1 cellular context compared by ENCODE assay signal in the genomic region with DNA sequence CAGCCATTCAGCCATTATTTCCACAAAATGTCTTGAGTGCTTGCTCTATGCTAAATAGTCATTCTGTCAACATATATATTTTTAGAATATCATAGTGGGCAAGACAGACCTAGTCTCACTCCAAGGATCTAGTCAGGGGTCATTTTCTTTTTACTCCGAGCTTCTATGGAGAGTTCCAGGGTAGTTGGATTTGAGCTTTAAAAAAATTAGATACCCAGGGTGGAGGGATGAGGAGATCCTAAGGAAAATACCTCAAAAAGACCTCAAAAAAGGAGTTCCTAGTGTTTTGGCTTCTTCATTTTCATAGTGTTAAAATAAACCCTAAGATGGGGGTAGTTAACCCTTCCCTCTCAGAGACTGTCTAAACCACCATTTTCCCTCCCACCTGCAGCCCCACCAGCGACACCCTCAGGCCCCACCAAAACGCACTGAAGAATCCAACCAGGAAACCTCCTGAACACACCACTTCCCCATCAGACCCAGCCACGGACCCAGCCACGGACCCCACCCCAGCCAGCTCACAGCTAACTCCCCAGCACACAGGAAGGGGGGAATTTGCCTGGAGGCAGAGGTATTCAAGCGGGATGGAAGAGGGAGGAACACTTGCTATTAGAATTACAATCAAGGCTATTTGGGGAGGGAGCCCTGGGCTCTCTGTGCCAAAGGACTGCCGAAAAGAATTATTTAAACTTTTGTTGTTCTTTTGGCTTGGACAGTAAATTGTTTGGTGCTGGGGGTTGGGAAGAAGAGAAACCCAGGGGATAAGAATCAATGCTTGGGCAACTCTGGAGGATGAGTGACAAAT.
TF ChIP-seq lines count a peak whose summit lies in the region.

No MANE protein-coding gene starts in this region.

TF ChIP-seq in HepG2, 621 proteins besides CTCF, POLR2A, EP300 and RAD21 (continued from another document and continues in another):
- TF ChIP-seq, protein P1, sequence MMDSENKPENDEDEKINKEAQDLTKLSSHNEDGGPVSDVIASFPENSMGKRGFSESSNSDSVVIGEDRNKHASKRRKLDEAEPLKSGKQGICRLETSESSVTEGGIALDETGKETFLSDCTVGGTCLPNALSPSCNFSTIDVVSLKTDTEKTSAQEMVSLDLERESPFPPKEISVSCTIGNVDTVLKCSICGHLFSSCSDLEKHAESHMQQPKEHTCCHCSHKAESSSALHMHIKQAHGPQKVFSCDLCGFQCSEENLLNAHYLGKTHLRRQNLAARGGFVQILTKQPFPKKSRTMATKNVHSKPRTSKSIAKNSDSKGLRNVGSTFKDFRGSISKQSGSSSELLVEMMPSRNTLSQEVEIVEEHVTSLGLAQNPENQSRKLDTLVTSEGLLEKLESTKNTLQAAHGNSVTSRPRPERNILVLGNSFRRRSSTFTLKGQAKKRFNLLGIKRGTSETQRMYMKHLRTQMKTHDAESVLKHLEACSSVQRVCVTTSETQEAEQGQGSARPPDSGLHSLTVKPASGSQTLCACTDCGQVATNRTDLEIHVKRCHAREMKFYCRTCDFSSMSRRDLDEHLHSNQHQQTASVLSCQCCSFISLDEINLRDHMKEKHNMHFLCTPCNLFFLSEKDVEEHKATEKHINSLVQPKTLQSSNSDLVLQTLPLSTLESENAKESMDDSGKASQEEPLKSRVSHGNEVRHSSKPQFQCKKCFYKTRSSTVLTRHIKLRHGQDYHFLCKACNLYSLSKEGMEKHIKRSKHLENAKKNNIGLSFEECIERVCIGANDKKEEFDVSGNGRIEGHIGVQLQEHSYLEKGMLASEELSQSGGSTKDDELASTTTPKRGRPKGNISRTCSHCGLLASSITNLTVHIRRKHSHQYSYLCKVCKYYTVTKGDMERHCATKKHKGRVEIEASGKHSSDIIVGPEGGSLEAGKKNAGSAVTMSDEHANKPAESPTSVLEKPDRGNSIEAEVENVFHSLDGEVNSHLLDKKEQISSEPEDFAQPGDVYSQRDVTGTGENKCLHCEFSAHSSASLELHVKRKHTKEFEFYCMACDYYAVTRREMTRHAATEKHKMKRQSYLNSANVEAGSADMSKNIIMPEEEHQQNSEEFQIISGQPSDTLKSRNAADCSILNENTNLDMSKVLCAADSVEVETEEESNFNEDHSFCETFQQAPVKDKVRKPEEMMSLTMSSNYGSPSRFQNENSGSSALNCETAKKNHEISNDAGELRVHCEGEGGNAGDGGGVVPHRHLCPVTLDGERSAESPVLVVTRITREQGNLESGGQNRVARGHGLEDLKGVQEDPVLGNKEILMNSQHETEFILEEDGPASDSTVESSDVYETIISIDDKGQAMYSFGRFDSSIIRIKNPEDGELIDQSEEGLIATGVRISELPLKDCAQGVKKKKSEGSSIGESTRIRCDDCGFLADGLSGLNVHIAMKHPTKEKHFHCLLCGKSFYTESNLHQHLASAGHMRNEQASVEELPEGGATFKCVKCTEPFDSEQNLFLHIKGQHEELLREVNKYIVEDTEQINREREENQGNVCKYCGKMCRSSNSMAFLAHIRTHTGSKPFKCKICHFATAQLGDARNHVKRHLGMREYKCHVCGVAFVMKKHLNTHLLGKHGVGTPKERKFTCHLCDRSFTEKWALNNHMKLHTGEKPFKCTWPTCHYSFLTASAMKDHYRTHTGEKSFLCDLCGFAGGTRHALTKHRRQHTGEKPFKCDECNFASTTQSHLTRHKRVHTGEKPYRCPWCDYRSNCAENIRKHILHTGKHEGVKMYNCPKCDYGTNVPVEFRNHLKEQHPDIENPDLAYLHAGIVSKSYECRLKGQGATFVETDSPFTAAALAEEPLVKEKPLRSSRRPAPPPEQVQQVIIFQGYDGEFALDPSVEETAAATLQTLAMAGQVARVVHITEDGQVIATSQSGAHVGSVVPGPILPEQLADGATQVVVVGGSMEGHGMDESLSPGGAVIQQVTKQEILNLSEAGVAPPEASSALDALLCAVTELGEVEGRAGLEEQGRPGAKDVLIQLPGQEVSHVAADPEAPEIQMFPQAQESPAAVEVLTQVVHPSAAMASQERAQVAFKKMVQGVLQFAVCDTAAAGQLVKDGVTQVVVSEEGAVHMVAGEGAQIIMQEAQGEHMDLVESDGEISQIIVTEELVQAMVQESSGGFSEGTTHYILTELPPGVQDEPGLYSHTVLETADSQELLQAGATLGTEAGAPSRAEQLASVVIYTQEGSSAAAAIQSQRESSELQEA (CRISPR knock-in tag; IDR thresholded peaks at IDR 0.05; ENCODE audit: not compliant biosample characterization), result no peak
- TF ChIP-seq ZFYVE20 (CRISPR knock-in tag; IDR thresholded peaks at IDR 0.05; ENCODE audit: borderline replicate concordance, low read depth), result no peak
- TF ChIP-seq, protein P2, sequence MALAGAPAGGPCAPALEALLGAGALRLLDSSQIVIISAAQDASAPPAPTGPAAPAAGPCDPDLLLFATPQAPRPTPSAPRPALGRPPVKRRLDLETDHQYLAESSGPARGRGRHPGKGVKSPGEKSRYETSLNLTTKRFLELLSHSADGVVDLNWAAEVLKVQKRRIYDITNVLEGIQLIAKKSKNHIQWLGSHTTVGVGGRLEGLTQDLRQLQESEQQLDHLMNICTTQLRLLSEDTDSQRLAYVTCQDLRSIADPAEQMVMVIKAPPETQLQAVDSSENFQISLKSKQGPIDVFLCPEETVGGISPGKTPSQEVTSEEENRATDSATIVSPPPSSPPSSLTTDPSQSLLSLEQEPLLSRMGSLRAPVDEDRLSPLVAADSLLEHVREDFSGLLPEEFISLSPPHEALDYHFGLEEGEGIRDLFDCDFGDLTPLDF (CRISPR knock-in tag; IDR thresholded peaks at IDR 0.05), result no peak
- peak; percentile 32 for TF ChIP-seq ZNF781 (CRISPR knock-in tag; IDR thresholded peaks at IDR 0.05; ENCODE audit: borderline replicate concordance, not compliant biosample characterization)
- no peak for TF ChIP-seq ZNF296 (CRISPR knock-in tag; conservative IDR thresholded peaks at IDR 0.05)
- TF ChIP-seq KLF9 (CRISPR knock-in tag; IDR thresholded peaks at IDR 0.05; ENCODE audit: low read depth), result no peak
- no peak for TF ChIP-seq ZNF773 (CRISPR knock-in tag; IDR thresholded peaks at IDR 0.05; ENCODE audit: borderline replicate concordance)
- TF ChIP-seq, protein P3, sequence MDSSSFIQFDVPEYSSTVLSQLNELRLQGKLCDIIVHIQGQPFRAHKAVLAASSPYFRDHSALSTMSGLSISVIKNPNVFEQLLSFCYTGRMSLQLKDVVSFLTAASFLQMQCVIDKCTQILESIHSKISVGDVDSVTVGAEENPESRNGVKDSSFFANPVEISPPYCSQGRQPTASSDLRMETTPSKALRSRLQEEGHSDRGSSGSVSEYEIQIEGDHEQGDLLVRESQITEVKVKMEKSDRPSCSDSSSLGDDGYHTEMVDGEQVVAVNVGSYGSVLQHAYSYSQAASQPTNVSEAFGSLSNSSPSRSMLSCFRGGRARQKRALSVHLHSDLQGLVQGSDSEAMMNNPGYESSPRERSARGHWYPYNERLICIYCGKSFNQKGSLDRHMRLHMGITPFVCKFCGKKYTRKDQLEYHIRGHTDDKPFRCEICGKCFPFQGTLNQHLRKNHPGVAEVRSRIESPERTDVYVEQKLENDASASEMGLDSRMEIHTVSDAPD (CRISPR knock-in tag; IDR thresholded peaks at IDR 0.05), result 0 out of 2 replicates have a peak, but pooled peaks have one; percentile 11
- TF ChIP-seq, protein P4, sequence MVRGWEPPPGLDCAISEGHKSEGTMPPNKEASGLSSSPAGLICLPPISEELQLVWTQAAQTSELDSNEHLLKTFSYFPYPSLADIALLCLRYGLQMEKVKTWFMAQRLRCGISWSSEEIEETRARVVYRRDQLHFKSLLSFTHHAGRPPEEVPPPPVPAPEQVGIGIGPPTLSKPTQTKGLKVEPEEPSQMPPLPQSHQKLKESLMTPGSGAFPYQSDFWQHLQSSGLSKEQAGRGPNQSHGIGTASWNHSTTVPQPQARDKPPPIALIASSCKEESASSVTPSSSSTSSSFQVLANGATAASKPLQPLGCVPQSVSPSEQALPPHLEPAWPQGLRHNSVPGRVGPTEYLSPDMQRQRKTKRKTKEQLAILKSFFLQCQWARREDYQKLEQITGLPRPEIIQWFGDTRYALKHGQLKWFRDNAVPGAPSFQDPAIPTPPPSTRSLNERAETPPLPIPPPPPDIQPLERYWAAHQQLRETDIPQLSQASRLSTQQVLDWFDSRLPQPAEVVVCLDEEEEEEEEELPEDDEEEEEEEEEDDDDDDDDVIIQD (CRISPR knock-in tag; IDR thresholded peaks at IDR 0.05; ENCODE audit: low read depth), result 0 out of 2 replicates have a peak, but pooled peaks have one; percentile 24
- TF ChIP-seq HOXA5 (CRISPR knock-in tag; IDR thresholded peaks at IDR 0.05), result no peak
- TF ChIP-seq, protein P5, sequence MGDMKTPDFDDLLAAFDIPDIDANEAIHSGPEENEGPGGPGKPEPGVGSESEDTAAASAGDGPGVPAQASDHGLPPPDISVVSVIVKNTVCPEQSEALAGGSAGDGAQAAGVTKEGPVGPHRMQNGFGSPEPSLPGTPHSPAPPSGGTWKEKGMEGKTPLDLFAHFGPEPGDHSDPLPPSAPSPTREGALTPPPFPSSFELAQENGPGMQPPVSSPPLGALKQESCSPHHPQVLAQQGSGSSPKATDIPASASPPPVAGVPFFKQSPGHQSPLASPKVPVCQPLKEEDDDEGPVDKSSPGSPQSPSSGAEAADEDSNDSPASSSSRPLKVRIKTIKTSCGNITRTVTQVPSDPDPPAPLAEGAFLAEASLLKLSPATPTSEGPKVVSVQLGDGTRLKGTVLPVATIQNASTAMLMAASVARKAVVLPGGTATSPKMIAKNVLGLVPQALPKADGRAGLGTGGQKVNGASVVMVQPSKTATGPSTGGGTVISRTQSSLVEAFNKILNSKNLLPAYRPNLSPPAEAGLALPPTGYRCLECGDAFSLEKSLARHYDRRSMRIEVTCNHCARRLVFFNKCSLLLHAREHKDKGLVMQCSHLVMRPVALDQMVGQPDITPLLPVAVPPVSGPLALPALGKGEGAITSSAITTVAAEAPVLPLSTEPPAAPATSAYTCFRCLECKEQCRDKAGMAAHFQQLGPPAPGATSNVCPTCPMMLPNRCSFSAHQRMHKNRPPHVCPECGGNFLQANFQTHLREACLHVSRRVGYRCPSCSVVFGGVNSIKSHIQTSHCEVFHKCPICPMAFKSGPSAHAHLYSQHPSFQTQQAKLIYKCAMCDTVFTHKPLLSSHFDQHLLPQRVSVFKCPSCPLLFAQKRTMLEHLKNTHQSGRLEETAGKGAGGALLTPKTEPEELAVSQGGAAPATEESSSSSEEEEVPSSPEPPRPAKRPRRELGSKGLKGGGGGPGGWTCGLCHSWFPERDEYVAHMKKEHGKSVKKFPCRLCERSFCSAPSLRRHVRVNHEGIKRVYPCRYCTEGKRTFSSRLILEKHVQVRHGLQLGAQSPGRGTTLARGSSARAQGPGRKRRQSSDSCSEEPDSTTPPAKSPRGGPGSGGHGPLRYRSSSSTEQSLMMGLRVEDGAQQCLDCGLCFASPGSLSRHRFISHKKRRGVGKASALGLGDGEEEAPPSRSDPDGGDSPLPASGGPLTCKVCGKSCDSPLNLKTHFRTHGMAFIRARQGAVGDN (CRISPR knock-in tag; IDR thresholded peaks at IDR 0.05), result peak; percentile 69
- TF ChIP-seq, protein P6, sequence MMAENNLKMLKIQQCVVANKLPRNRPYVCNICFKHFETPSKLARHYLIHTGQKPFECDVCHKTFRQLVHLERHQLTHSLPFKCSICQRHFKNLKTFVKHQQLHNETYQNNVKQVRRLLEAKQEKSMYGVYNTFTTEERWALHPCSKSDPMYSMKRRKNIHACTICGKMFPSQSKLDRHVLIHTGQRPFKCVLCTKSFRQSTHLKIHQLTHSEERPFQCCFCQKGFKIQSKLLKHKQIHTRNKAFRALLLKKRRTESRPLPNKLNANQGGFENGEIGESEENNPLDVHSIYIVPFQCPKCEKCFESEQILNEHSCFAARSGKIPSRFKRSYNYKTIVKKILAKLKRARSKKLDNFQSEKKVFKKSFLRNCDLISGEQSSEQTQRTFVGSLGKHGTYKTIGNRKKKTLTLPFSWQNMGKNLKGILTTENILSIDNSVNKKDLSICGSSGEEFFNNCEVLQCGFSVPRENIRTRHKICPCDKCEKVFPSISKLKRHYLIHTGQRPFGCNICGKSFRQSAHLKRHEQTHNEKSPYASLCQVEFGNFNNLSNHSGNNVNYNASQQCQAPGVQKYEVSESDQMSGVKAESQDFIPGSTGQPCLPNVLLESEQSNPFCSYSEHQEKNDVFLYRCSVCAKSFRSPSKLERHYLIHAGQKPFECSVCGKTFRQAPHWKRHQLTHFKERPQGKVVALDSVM (CRISPR knock-in tag; IDR thresholded peaks at IDR 0.05), result no peak
- no peak for TF ChIP-seq ZNF180 (CRISPR knock-in tag; IDR thresholded peaks at IDR 0.05; ENCODE audit: borderline replicate concordance, low read depth)
- TF ChIP-seq ZNF124 (CRISPR knock-in tag; IDR thresholded peaks at IDR 0.05), result peak; percentile 67; the same call in 1 of the 2 replicates
- TF ChIP-seq, protein P7, sequence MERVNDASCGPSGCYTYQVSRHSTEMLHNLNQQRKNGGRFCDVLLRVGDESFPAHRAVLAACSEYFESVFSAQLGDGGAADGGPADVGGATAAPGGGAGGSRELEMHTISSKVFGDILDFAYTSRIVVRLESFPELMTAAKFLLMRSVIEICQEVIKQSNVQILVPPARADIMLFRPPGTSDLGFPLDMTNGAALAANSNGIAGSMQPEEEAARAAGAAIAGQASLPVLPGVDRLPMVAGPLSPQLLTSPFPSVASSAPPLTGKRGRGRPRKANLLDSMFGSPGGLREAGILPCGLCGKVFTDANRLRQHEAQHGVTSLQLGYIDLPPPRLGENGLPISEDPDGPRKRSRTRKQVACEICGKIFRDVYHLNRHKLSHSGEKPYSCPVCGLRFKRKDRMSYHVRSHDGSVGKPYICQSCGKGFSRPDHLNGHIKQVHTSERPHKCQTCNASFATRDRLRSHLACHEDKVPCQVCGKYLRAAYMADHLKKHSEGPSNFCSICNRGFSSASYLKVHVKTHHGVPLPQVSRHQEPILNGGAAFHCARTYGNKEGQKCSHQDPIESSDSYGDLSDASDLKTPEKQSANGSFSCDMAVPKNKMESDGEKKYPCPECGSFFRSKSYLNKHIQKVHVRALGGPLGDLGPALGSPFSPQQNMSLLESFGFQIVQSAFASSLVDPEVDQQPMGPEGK (CRISPR knock-in tag; IDR thresholded peaks at IDR 0.05), result no peak
- TF ChIP-seq, protein P8, sequence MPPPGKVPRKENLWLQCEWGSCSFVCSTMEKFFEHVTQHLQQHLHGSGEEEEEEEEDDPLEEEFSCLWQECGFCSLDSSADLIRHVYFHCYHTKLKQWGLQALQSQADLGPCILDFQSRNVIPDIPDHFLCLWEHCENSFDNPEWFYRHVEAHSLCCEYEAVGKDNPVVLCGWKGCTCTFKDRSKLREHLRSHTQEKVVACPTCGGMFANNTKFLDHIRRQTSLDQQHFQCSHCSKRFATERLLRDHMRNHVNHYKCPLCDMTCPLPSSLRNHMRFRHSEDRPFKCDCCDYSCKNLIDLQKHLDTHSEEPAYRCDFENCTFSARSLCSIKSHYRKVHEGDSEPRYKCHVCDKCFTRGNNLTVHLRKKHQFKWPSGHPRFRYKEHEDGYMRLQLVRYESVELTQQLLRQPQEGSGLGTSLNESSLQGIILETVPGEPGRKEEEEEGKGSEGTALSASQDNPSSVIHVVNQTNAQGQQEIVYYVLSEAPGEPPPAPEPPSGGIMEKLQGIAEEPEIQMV (CRISPR knock-in tag; IDR thresholded peaks at IDR 0.05; ENCODE audit: low read depth), result no peak
- TF ChIP-seq GTF3A (CRISPR knock-in tag; conservative IDR thresholded peaks at IDR 0.05), result 0 out of 2 replicates have a peak, but pooled peaks have one; percentile 43
